8 cellular contexts compared by ENCODE assay signal in genomic region chr4:128461300-128462103, GRCh38.
DNase-seq lines count a peak whose midpoint lies in the region; ATAC-seq, FAIRE-seq and TF ChIP-seq lines count a peak whose summit lies in the region.

No MANE protein-coding gene starts in this region.

- H3K36me3 ChIP-seq in endothelial cell of umbilical vein (ENCODE audit: control insufficient read depth in 2 of 2, extremely low read depth in 1 of 2, insufficient read depth in 2 of 2, low read length in 2 of 2) = no peaks in the 10 kb centered on the region

- ATAC-seq in GM19452 (IDR thresholded peaks at IDR 0.05; ENCODE audit: unreplicated experiment) = peak; percentile 52
- ATAC-seq in GM19035 (IDR thresholded peaks at IDR 0.05; ENCODE audit: unreplicated experiment) = no peak
- ATAC-seq in GM19467 (IDR thresholded peaks at IDR 0.05; ENCODE audit: unreplicated experiment) = no peak
- ATAC-seq in activated CD8-positive, alpha-beta T cell treated with anti-CD3 and anti-CD28 coated beads for 36 hours = no peak

- no peaks in the 10 kb centered on the region for H3K9me3 Mint-ChIP-seq in endothelial cell (ENCODE audit: unreplicated experiment)
- H3K9me3 Mint-ChIP-seq in activated CD8-positive, alpha-beta T cell treated with anti-CD3 and anti-CD28 coated beads for 36 hours = no peaks in the 10 kb centered on the region

- H3K9ac ChIP-seq in endothelial cell of umbilical vein (replicated peaks; ENCODE audit: extremely low read depth, insufficient read depth, low read length) = peak overlapping the region; percentile 20

- no peak for TF ChIP-seq POLR2A in endothelial cell of umbilical vein (IDR thresholded peaks at IDR 0.05; ENCODE audit: low read depth, low read length)

- no peaks in the 10 kb centered on the region for H3K4me1 Mint-ChIP-seq in endothelial cell (ENCODE audit: unreplicated experiment)
- H3K4me1 Mint-ChIP-seq in activated CD8-positive, alpha-beta T cell treated with anti-CD3 and anti-CD28 coated beads for 36 hours (ENCODE audit: low read depth) = no peaks in the 10 kb centered on the region

- H3K27ac ChIP-seq in endothelial cell of umbilical vein (ENCODE audit: insufficient read depth, low read depth, low read length) = peak overlapping the region; percentile 76

- no peaks in the 10 kb centered on the region for H3K9me3 ChIP-seq in endothelial cell of umbilical vein (replicated peaks; ENCODE audit: control insufficient read depth, insufficient read depth, low read length)

- peak overlapping the region; percentile 23 for H3K4me2 ChIP-seq in endothelial cell of umbilical vein (ENCODE audit: insufficient read depth, low read length)

- no peaks in the 10 kb centered on the region for H3K36me3 Mint-ChIP-seq in endothelial cell (ENCODE audit: low read depth, unreplicated experiment)
- no peaks in the 10 kb centered on the region for H3K36me3 Mint-ChIP-seq in activated CD8-positive, alpha-beta T cell treated with anti-CD3 and anti-CD28 coated beads for 36 hours (ENCODE audit: low read depth)

- H3K79me2 ChIP-seq in endothelial cell of umbilical vein (ENCODE audit: control insufficient read depth, insufficient read depth, low read length) = no peaks in the 10 kb centered on the region

- no peak overlapping the region for H3K4me3 ChIP-seq in LNCaP clone FGC (ENCODE audit: low read depth, low read length)
- no peak overlapping the region for H3K4me3 ChIP-seq in endothelial cell of umbilical vein (replicated peaks in 1 of 3; ENCODE audit: insufficient read depth in 1 of 3, low read depth in 1 of 3, low read length in 3 of 3)
- H3K4me3 ChIP-seq in skeletal muscle cell (ENCODE audit: low read depth, low read length) = no peak overlapping the region

- no peaks in the 10 kb centered on the region for H4K20me1 ChIP-seq in endothelial cell of umbilical vein (replicated peaks; ENCODE audit: control insufficient read depth, extremely low read depth, insufficient read depth, low read length)

- H3K27ac Mint-ChIP-seq in endothelial cell (ENCODE audit: unreplicated experiment) = no peak overlapping the region
- no peak overlapping the region for H3K27ac Mint-ChIP-seq in activated CD8-positive, alpha-beta T cell treated with anti-CD3 and anti-CD28 coated beads for 36 hours

- H3K27me3 Mint-ChIP-seq in endothelial cell (ENCODE audit: unreplicated experiment) = no peaks in the 10 kb centered on the region
- H3K27me3 Mint-ChIP-seq in activated CD8-positive, alpha-beta T cell treated with anti-CD3 and anti-CD28 coated beads for 36 hours = no peaks in the 10 kb centered on the region

- no TSS peak for BruUV-seq in endothelial cell of umbilical vein (replicated peaks; lab: Mats Ljungman, UMichigan)

- H3K27me3 ChIP-seq in endothelial cell of umbilical vein (ENCODE audit: control insufficient read depth in 2 of 2, insufficient read depth in 2 of 2, low read length in 2 of 2) = no peaks in the 10 kb centered on the region

- peaks cover 12% of the 10 kb centered on the region for H3K4me1 ChIP-seq in endothelial cell of umbilical vein (ENCODE audit: control insufficient read depth, extremely low read depth, insufficient read depth, low read length)

- no peak overlapping the region for H3K4me3 Mint-ChIP-seq in endothelial cell (ENCODE audit: unreplicated experiment)
- no peak overlapping the region for H3K4me3 Mint-ChIP-seq in activated CD8-positive, alpha-beta T cell treated with anti-CD3 and anti-CD28 coated beads for 36 hours

- dilution Hi-C loops in endothelial cell of umbilical vein (cut with MboI; ENCODE audit: extremely low pct_ligation_motif_present, low sequenced_read_pairs) = no loop called here

- CTCF ChIA-PET in endothelial cell of umbilical vein (lab: Charles Lee) = interaction anchor here (0.7 to 1.2 kb wide), 4 partner anchors 15 to 68 kb away, joined by 3 read pairs; no protein-coding TSS in a partner anchor
- CTCF ChIA-PET in activated CD8-positive, alpha-beta T cell treated with anti-CD3 and anti-CD28 coated beads for 36 hours (lab: Charles Lee) = interaction anchor here (1.6 to 1.7 kb wide), 2 partner anchors 8 kb away, joined by 3 to 6 read pairs; no protein-coding TSS in a partner anchor

- POLR2A ChIA-PET in endothelial cell of umbilical vein (lab: Charles Lee) = interaction anchor here (0.5 kb wide), 1 partner anchor 68 kb away, joined by 3 read pairs; no protein-coding TSS in a partner anchor
- POLR2A ChIA-PET in activated CD8-positive, alpha-beta T cell treated with anti-CD3 and anti-CD28 coated beads for 36 hours (lab: Charles Lee) = no interaction called here

- H3K9me1 ChIP-seq in endothelial cell of umbilical vein (replicated peaks; ENCODE audit: control insufficient read depth, extremely low read depth, insufficient read depth, low read length) = no peaks in the 10 kb centered on the region

- TF ChIP-seq CTCF in LNCaP clone FGC (IDR thresholded peaks at IDR 0.05; ENCODE audit: control insufficient read depth, extremely low read depth, insufficient read depth) = no peak
- no peak for TF ChIP-seq CTCF in endothelial cell of umbilical vein (IDR thresholded peaks at IDR 0.05; ENCODE audit: extremely low read depth in 1 of 2, insufficient read depth in 1 of 2, low read depth in 1 of 2, low read length in 2 of 2)
- no peak for TF ChIP-seq CTCF in endothelial cell (IDR thresholded peaks at IDR 0.05; ENCODE audit: unreplicated experiment)
- TF ChIP-seq CTCF in activated CD8-positive, alpha-beta T cell treated with anti-CD3 and anti-CD28 coated beads for 36 hours (IDR thresholded peaks at IDR 0.05) = no peak

- intact Hi-C loops in endothelial cell of umbilical vein (cut with micrococcal nuclease) = loop anchor here (1.0 kb wide), 2 partner anchors 42 to 56 kb away; no protein-coding TSS in a partner anchor
- intact Hi-C loops in activated CD8-positive, alpha-beta T cell treated with anti-CD3 and anti-CD28 coated beads for 36 hours (cut with micrococcal nuclease) = no loop called here

- FAIRE-seq in endothelial cell of umbilical vein (lab: Jason Lieb, UNC) = peak; percentile 96

- DNase-seq in LNCaP clone FGC (ENCODE audit: low read depth) (peak; percentile 86), endothelial cell of umbilical vein (ENCODE audit: low read depth, low spot score) (peak; percentile 95), skeletal muscle cell (ENCODE audit: low read depth) (peak; percentile 84), endothelial cell (ENCODE audit: low spot score) (no peak)
- DNase-seq in activated CD8-positive, alpha-beta T cell treated with anti-CD3 and anti-CD28 coated beads for 36 hours = no peak

- H2AFZ ChIP-seq in endothelial cell of umbilical vein (ENCODE audit: low read depth, low read length) = peak overlapping the region; percentile 72

TF ChIP-seq in endothelial cell of umbilical vein, 7 proteins besides CTCF, POLR2A, EP300 and RAD21:
- TF ChIP-seq FOS (IDR thresholded peaks at IDR 0.05; ENCODE audit: borderline replicate concordance, insufficient read depth, low read length) = peak; percentile 93
- peak; percentile 78 for TF ChIP-seq JUN (IDR thresholded peaks at IDR 0.05; ENCODE audit: borderline replicate concordance, insufficient read depth, insufficient read length, low read depth)
- TF ChIP-seq POLR2AphosphoS5 (IDR thresholded peaks at IDR 0.05; ENCODE audit: insufficient read depth, low read depth, low read length) = peak; percentile 51
- TF ChIP-seq GATA2 (IDR thresholded peaks at IDR 0.05; ENCODE audit: insufficient read depth, insufficient read length, low read depth, low read length) = peak; percentile 97
- TF ChIP-seq MYC (IDR thresholded peaks at IDR 0.05; ENCODE audit: low read depth, low read length) = no peak
- TF ChIP-seq MAX (IDR thresholded peaks at IDR 0.05; ENCODE audit: insufficient read depth, insufficient read length) = peak; percentile 37
- TF ChIP-seq EZH2 (IDR thresholded peaks at IDR 0.05; ENCODE audit: borderline replicate concordance, low read depth, low read length, severe bottlenecking) = no peak
TF ChIP-seq in endothelial cell of umbilical vein: peak in this region for 5.

Comparison
In these comparisons a context has a peak if more than half of its experiments do, and no peak if none do; other contexts are left out.
1. DNase-seq: peak in LNCaP clone FGC (single experiment), endothelial cell of umbilical vein (single experiment) and skeletal muscle cell (single experiment); none in endothelial cell (single experiment) and activated CD8-positive, alpha-beta T cell treated with anti-CD3 and anti-CD28 coated beads for 36 hours (single experiment).